ENCODE assay signal across 38 cellular contexts in the genomic region with DNA sequence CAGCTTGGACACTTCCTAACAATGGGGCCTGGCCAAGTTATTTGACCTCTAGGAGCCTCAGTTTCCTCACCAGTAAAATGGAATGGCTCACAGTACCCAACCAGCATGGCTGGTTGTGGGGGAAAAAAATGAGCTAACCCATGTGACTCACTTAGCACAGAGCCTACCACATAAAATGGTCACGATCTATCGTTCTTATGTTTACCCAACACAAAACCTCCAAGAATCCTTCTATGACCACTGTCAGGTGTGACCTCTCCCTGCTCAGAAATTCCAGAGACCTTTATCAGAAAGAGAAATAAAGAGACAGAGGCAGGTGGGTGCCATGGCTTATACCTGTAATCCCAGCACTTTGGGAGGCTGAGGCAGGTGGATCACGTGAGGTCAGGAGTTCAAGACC. TPM values are rescaled to one million over a fixed set of nuclear protein-coding genes. Genes with fewer than 3 reads are reported as not detected.
"Had no signal": no experiment of that assay in that cellular context is flagged by ENCODE, and none has a peak within 500 bp of the region (broad histone marks: within the 10 kb centered on the region; RNA-seq: fewer than 3 reads in every experiment).

No MANE protein-coding gene starts in this region.

- FAIRE-seq: RCC 7860 had no signal

- H3K4me3 ChIP-seq: ascending aorta, PC-9 had no signal

- H2AFZ ChIP-seq: PC-9 had no signal

- ATAC-seq: activated T-cell treated with anti-CD3 and anti-CD28 coated beads, Interleukin-2, amount 50 U/mL, for 72 hours had no signal

- H3K4me3 Mint-ChIP-seq: activated CD4-positive, alpha-beta memory T cell treated with anti-CD3 and anti-CD28 coated beads, Interleukin-2, amount 10 ng/mL, durations not matched to agents 7 days and 5 days; activated naive CD4-positive, alpha-beta T cell treated with anti-CD3 and anti-CD28 coated beads, Interleukin-2, amount 50 U/mL, for 24 hours; activated naive CD8-positive, alpha-beta T cell treated with anti-CD3 and anti-CD28 coated beads, Interleukin-2, amount 10 ng/mL, durations not matched to agents 7 days and 5 days; activated T-cell treated with anti-CD3 and anti-CD28 coated beads, Interleukin-2, amount 50 U/mL, for 72 hours had no signal

- H3K27me3 Mint-ChIP-seq: activated naive CD4-positive, alpha-beta T cell treated with anti-CD3 and anti-CD28 coated beads, Interleukin-2, amount 50 U/mL, for 24 hours had no signal

- DNase-seq: activated CD4-positive, alpha-beta memory T cell treated with anti-CD3 and anti-CD28 coated beads, Interleukin-2, amount 10 ng/mL, durations not matched to agents 7 days and 5 days; activated CD4-positive, alpha-beta T cell treated with anti-CD3 and anti-CD28 coated beads for 1 hour; activated CD4-positive, alpha-beta T cell treated with anti-CD3 and anti-CD28 coated beads for 48 hours; activated CD4-positive, CD25-positive, alpha-beta regulatory T cell; activated CD8-positive, alpha-beta memory T cell treated with anti-CD3 and anti-CD28 coated beads for 24 hours; activated gamma-delta T cell; activated naive CD4-positive, alpha-beta T cell treated with Interleukin-2 at 50 U/mL for 16 hours; activated naive CD8-positive, alpha-beta T cell treated with anti-CD3 and anti-CD28 coated beads, Interleukin-2, amount 10 ng/mL, durations not matched to agents 7 days and 5 days; activated T-cell treated with anti-CD3 and anti-CD28 coated beads, Interleukin-2, amount 50 U/mL, for 1 hour; activated T-cell treated with anti-CD3 and anti-CD28 coated beads, Interleukin-2, amount 50 U/mL, for 72 hours; amygdala; MM.1S; MV-4-11; NCI-H1092 treated with DMSO at 0.1 percent for 48 hours; NCI-H1417; NCI-H146; NCI-H187; NCI-H2029 treated with DMSO at 0.1 percent for 48 hours; NCI-H2107; NCI-H2171; NCI-H510A; NCI-H526; NCI-H748 treated with DMSO at 0.1 percent for 48 hours; NK-92 treated with Interleukin-12 subunit alpha and Interleukin-12 subunit beta, amount 100 ng/mL, for 24 hours; Right ventricle myocardium superior; SW 1271; T1000; WERI-Rb-1 had no signal

- H3K36me3 ChIP-seq: ascending aorta, WERI-Rb-1 had no signal

- H3K27ac Mint-ChIP-seq: activated CD4-positive, alpha-beta memory T cell treated with anti-CD3 and anti-CD28 coated beads, Interleukin-2, amount 10 ng/mL, durations not matched to agents 7 days and 5 days; activated naive CD4-positive, alpha-beta T cell treated with anti-CD3 and anti-CD28 coated beads, Interleukin-2, amount 50 U/mL, for 24 hours; activated naive CD8-positive, alpha-beta T cell treated with anti-CD3 and anti-CD28 coated beads, Interleukin-2, amount 10 ng/mL, durations not matched to agents 7 days and 5 days; activated T-cell treated with anti-CD3 and anti-CD28 coated beads, Interleukin-2, amount 50 U/mL, for 72 hours; activated T-helper 2 cell treated with anti-CD3 and anti-CD28 coated beads, Interferon-gamma antibody, Interleukin-2, Interleukin-4, amounts not matched to agents 10 μg/mL and 5 μg/mL and 100 μg/mL, durations not matched to agents 14 hours and 24 hours and 36 hours had no signal

- H3K4me1 Mint-ChIP-seq: activated CD4-positive, alpha-beta memory T cell treated with anti-CD3 and anti-CD28 coated beads, Interleukin-2, amount 10 ng/mL, durations not matched to agents 7 days and 5 days; activated naive CD4-positive, alpha-beta T cell treated with anti-CD3 and anti-CD28 coated beads, Interleukin-2, amount 50 U/mL, for 24 hours; activated naive CD8-positive, alpha-beta T cell treated with anti-CD3 and anti-CD28 coated beads, Interleukin-2, amount 10 ng/mL, durations not matched to agents 7 days and 5 days had no signal

- H3K27me3 ChIP-seq: ascending aorta had no signal

- H3K27ac ChIP-seq: ascending aorta, KMS-11, PC-9, RWPE1, WERI-Rb-1 had no signal

- H3K4me1 ChIP-seq: ascending aorta had no signal

- H3K9me3 Mint-ChIP-seq: activated CD4-positive, alpha-beta memory T cell treated with anti-CD3 and anti-CD28 coated beads, Interleukin-2, amount 10 ng/mL, durations not matched to agents 7 days and 5 days; activated naive CD4-positive, alpha-beta T cell treated with anti-CD3 and anti-CD28 coated beads, Interleukin-2, amount 50 U/mL, for 24 hours; activated naive CD8-positive, alpha-beta T cell treated with anti-CD3 and anti-CD28 coated beads, Interleukin-2, amount 10 ng/mL, durations not matched to agents 7 days and 5 days; activated T-cell treated with anti-CD3 and anti-CD28 coated beads, Interleukin-2, amount 50 U/mL, for 72 hours; activated T-helper 2 cell treated with anti-CD3 and anti-CD28 coated beads, Interferon-gamma antibody, Interleukin-2, Interleukin-4, amounts not matched to agents 10 μg/mL and 5 μg/mL and 100 μg/mL, durations not matched to agents 14 hours and 24 hours and 36 hours had no signal

- H3K4me2 ChIP-seq: KMS-11, PC-9 had no signal

- H3K9me3 ChIP-seq: ascending aorta had no signal

RNA-seq across cellular contexts. Expression of gene BPIFB1, which starts 39.4 kb away (rescaled TPM):
- total RNA-seq: activated CD4-positive, alpha-beta memory T cell treated with anti-CD3 and anti-CD28 coated beads, Interleukin-2, amount 10 ng/mL, durations not matched to agents 7 days and 5 days; activated naive CD8-positive, alpha-beta T cell treated with anti-CD3 and anti-CD28 coated beads, Interleukin-2, amount 10 ng/mL, durations not matched to agents 7 days and 5 days; activated T-cell treated with anti-CD3 and anti-CD28 coated beads, Interleukin-2, amount 50 U/mL, for 72 hours; activated T-helper 2 cell treated with anti-CD3 and anti-CD28 coated beads, Interferon-gamma antibody, Interleukin-2, Interleukin-4, amounts not matched to agents 10 μg/mL and 5 μg/mL and 100 μg/mL, durations not matched to agents 14 hours and 24 hours and 36 hours; ascending aorta; cardiac septum; PC-9; Right ventricle myocardium superior; T-helper 1 cell treated with Interleukin-12 subunit alpha and Interleukin-12 subunit beta and Interleukin-4 antibody, amounts not matched to agents 30 ng/mL and 1 ng/mL, for 36 hours; T-helper 2 cell treated with Interferon-gamma antibody and Interleukin-4, amounts not matched to agents 100 ng/mL and 5 ng/mL, for 36 hours had no signal
